In genomic region chr9:88418715-88419540, GRCh38 we compare ENCODE assay signal across 12 cellular contexts. TPM values are rescaled to one million over a fixed set of nuclear protein-coding genes. Genes with fewer than 3 reads are reported as not detected.
A peak's percentile ranks its signal among the peaks of the same experiment; 100 is the strongest.
DNase-seq lines count a peak whose midpoint lies in the region; ATAC-seq, FAIRE-seq and TF ChIP-seq lines count a peak whose summit lies in the region.
"Had no signal": no experiment of that assay in that cellular context is flagged by ENCODE, and none has a peak within 500 bp of the region (broad histone marks: within the 10 kb centered on the region; RNA-seq: fewer than 3 reads in every experiment).

No MANE protein-coding gene starts in this region.

- DNase-seq in H54 (ENCODE audit: insufficient read length, low spot score) (no peak), LHCN-M2 (ENCODE audit: low read depth) (peak; percentile 25), progenitor cell of endocrine pancreas (ENCODE audit: low spot score, unreplicated experiment) (no peak), sciatic nerve (ENCODE audit: low spot score) (no peak), GM10248 (ENCODE audit: extremely low spot score) (no peak)
- DNase-seq in activated naive CD8-positive, alpha-beta T cell treated with anti-CD3 and anti-CD28 coated beads for 36 hours, result peak; percentile 24
- DNase-seq: activated gamma-delta T cell treated with Interleukin-2 at 50 U/mL for 16 hours, GOT3, NCI-H2107, SHP77 treated with DMSO at 0.1 percent for 48 hours had no signal

- POLR2A ChIA-PET in GM10248 (lab: Yijun Ruan, JAX), result no interaction called here

- peak; percentile 64 for FAIRE-seq in H54 (lab: Jason Lieb, UNC)
- FAIRE-seq: islet of Langerhans had no signal

- no peak overlapping the region for H3K4me3 Mint-ChIP-seq in activated naive CD8-positive, alpha-beta T cell treated with anti-CD3 and anti-CD28 coated beads for 36 hours
- no peak overlapping the region for H3K4me3 Mint-ChIP-seq in progenitor cell of endocrine pancreas (ENCODE audit: low read depth)

- CTCF ChIA-PET in GM10248 (lab: Yijun Ruan, JAX), result no interaction called here

- peaks cover 13% of the 10 kb centered on the region for H3K4me1 Mint-ChIP-seq in activated naive CD8-positive, alpha-beta T cell treated with anti-CD3 and anti-CD28 coated beads for 36 hours
- no peaks in the 10 kb centered on the region for H3K4me1 Mint-ChIP-seq in progenitor cell of endocrine pancreas (ENCODE audit: low read depth)

- TF ChIP-seq CTCF in progenitor cell of endocrine pancreas (IDR thresholded peaks at IDR 0.05; ENCODE audit: unreplicated experiment) (no peak), GM10248 (IDR thresholded peaks at IDR 0.05; ENCODE audit: control extremely low read depth, extremely low read depth, low read depth, missing control alignments) (no peak)

- H3K9me3 Mint-ChIP-seq in activated naive CD8-positive, alpha-beta T cell treated with anti-CD3 and anti-CD28 coated beads for 36 hours, result peaks cover 39% of the 10 kb centered on the region
- H3K9me3 Mint-ChIP-seq in progenitor cell of endocrine pancreas (ENCODE audit: low read depth), result peaks cover 23% of the 10 kb centered on the region

- no peak for TF ChIP-seq POLR2A in H54 (IDR thresholded peaks at IDR 0.05; ENCODE audit: low read depth, low read length)

- intact Hi-C loops in sciatic nerve (cut with DNase I), result no loop called here

- peak overlapping the region; percentile 79 for H3K27ac Mint-ChIP-seq in activated naive CD8-positive, alpha-beta T cell treated with anti-CD3 and anti-CD28 coated beads for 36 hours
- H3K27ac Mint-ChIP-seq in progenitor cell of endocrine pancreas, result peak overlapping the region; percentile 45

- ATAC-seq in sciatic nerve, result no peak
- ATAC-seq in HG02571 (IDR thresholded peaks at IDR 0.05; ENCODE audit: unreplicated experiment), result no peak

- H3K36me3 Mint-ChIP-seq in activated naive CD8-positive, alpha-beta T cell treated with anti-CD3 and anti-CD28 coated beads for 36 hours, result peaks cover 81% of the 10 kb centered on the region
- peaks cover 69% of the 10 kb centered on the region for H3K36me3 Mint-ChIP-seq in progenitor cell of endocrine pancreas (ENCODE audit: insufficient read depth)

- no peaks in the 10 kb centered on the region for H3K27me3 Mint-ChIP-seq in activated naive CD8-positive, alpha-beta T cell treated with anti-CD3 and anti-CD28 coated beads for 36 hours
- no peaks in the 10 kb centered on the region for H3K27me3 Mint-ChIP-seq in progenitor cell of endocrine pancreas

RNA-seq across cellular contexts. Expression of gene SPIN1, which starts 30.7 kb away (rescaled TPM):
- total RNA-seq in LHCN-M2 (2014; rRNA removed), result 108 and 113 TPM in 2 replicates
- 44.6 TPM for polyA plus RNA-seq in LHCN-M2 (2012)
- 10 to 100 TPM; 37.7 to 39.0 TPM for total RNA-seq in activated naive CD8-positive, alpha-beta T cell treated with anti-CD3 and anti-CD28 coated beads for 36 hours
- 151 and 154 TPM in 2 replicates for total RNA-seq in progenitor cell of endocrine pancreas
- total RNA-seq in sciatic nerve, result 98.0 TPM

Comparison
In these comparisons a context has a peak if more than half of its experiments do, and no peak if none do; other contexts are left out.
1. DNase-seq: peak in LHCN-M2 (single experiment) and activated naive CD8-positive, alpha-beta T cell treated with anti-CD3 and anti-CD28 coated beads for 36 hours (single experiment); none in H54 (single experiment), progenitor cell of endocrine pancreas (single experiment), sciatic nerve (single experiment) and GM10248 (single experiment).